14 cellular contexts compared by ENCODE assay signal in genomic region chr7:129907122-129907741, GRCh38. TPM values are rescaled to one million over a fixed set of nuclear protein-coding genes. Genes with fewer than 3 reads are reported as not detected.
A peak's percentile ranks its signal among the peaks of the same experiment; 100 is the strongest.
DNase-seq lines count a peak whose midpoint lies in the region; ATAC-seq and TF ChIP-seq lines count a peak whose summit lies in the region.
"Had no signal": no experiment of that assay in that cellular context is flagged by ENCODE, and none has a peak within 500 bp of the region (broad histone marks: within the 10 kb centered on the region; RNA-seq: fewer than 3 reads in every experiment).

No MANE protein-coding gene starts in this region.

- H3K9ac ChIP-seq in Karpas-422 (ENCODE audit: low read length): no peak overlapping the region

- peaks cover 19% of the 10 kb centered on the region for H3K4me1 Mint-ChIP-seq in activated naive CD8-positive, alpha-beta T cell treated with anti-CD3 and anti-CD28 coated beads, Interleukin-2, amount 10 ng/mL, durations not matched to agents 7 days and 5 days

- H3K79me2 ChIP-seq in Karpas-422 (ENCODE audit: low read length): peaks cover 55% of the 10 kb centered on the region

- POLR2A ChIA-PET in activated naive CD8-positive, alpha-beta T cell treated with anti-CD3 and anti-CD28 coated beads, Interleukin-2, amount 10 ng/mL, durations not matched to agents 7 days and 5 days (lab: Charles Lee): interaction anchor here (1.2 kb wide), 1 partner anchor 8 kb away, joined by 4 read pairs; no protein-coding TSS in a partner anchor

- H3K36me3 Mint-ChIP-seq in activated naive CD8-positive, alpha-beta T cell treated with anti-CD3 and anti-CD28 coated beads, Interleukin-2, amount 10 ng/mL, durations not matched to agents 7 days and 5 days: peaks cover 58% of the 10 kb centered on the region

- H3K27ac ChIP-seq in cardiac muscle cell (peak overlapping the region; percentile 25), transverse colon (peak overlapping the region; percentile 59 to 79 (median 74)), Karpas-422 (ENCODE audit: low read length) (no peak overlapping the region)
- H3K27ac ChIP-seq: PC-9 had no signal

- H3K27me3 ChIP-seq in cardiac muscle cell: no peaks in the 10 kb centered on the region
- no peaks in the 10 kb centered on the region for H3K27me3 ChIP-seq in transverse colon
- H3K27me3 ChIP-seq in Karpas-422 (ENCODE audit: low read length): no peaks in the 10 kb centered on the region

- H3K4me3 Mint-ChIP-seq in activated naive CD8-positive, alpha-beta T cell treated with anti-CD3 and anti-CD28 coated beads, Interleukin-2, amount 10 ng/mL, durations not matched to agents 7 days and 5 days: peak overlapping the region; percentile 27

- in situ Hi-C loops in transverse colon (cut with MboI; ENCODE audit: low pct_ligation_motif_present in 1 of 4, low pct_unique_long_range_greater_than_20kb in 1 of 4, low sequenced_read_pairs in 3 of 4): no loop called here

- no peak overlapping the region for H2AFZ ChIP-seq in Karpas-422 (ENCODE audit: low read length)
- H2AFZ ChIP-seq: PC-9 had no signal

- peaks cover 19% of the 10 kb centered on the region; the same call in 1 of the 2 replicates for H4K20me1 ChIP-seq in Karpas-422 (ENCODE audit: insufficient read depth, low read depth, low read length)

- no peak for TF ChIP-seq POLR2A in transverse colon (IDR thresholded peaks at IDR 0.05)

- peaks cover 2% of the 10 kb centered on the region for H3K27me3 Mint-ChIP-seq in activated naive CD8-positive, alpha-beta T cell treated with anti-CD3 and anti-CD28 coated beads, Interleukin-2, amount 10 ng/mL, durations not matched to agents 7 days and 5 days

- peak in 1 of 2 donors; percentile 47 for DNase-seq in cardiac muscle cell (ENCODE audit: low read depth in 1 of 2, low spot score in 1 of 2)
- no peak for DNase-seq in cardiac septum (ENCODE audit: low spot score)
- no peak for DNase-seq in activated naive CD8-positive, alpha-beta T cell treated with anti-CD3 and anti-CD28 coated beads, Interleukin-2, amount 10 ng/mL, durations not matched to agents 7 days and 5 days
- DNase-seq in mucosa of descending colon: no peak
- no peak for DNase-seq in transverse colon
- no peak for DNase-seq in Karpas-422
- DNase-seq in SKM-1 (lab: John Stamatoyannopoulos, UW; ENCODE audit: unreplicated experiment): no peak
- no peak for DNase-seq in GM03348 (ENCODE audit: low spot score)
- DNase-seq: DND-41; effector CD8-positive, alpha-beta T cell; NCI-H446; nucleus accumbens; PC-9; T-helper 9 cell had no signal

- intact Hi-C loops in cardiac septum (cut with DNase I) (no loop called here), mucosa of descending colon (cut with DNase I, micrococcal nuclease) (no loop called here), transverse colon (cut with DNase I; ENCODE audit: low total_unique reads) (no loop called here)

- no peaks in the 10 kb centered on the region for H3K9me2 ChIP-seq in Karpas-422 (replicated peaks; ENCODE audit: insufficient read depth, low read length)

- no peak overlapping the region for H3K4me3 ChIP-seq in cardiac muscle cell
- H3K4me3 ChIP-seq in mucosa of descending colon: no peak overlapping the region
- H3K4me3 ChIP-seq in transverse colon: no peak overlapping the region
- H3K4me3 ChIP-seq in Karpas-422 (ENCODE audit: low read length): no peak overlapping the region
- H3K4me3 ChIP-seq: PC-9 had no signal

- TF ChIP-seq CTCF in cardiac muscle cell (IDR thresholded peaks at IDR 0.05; ENCODE audit: low read depth, low read length) (no peak), mucosa of descending colon (IDR thresholded peaks at IDR 0.05) (no peak), transverse colon (IDR thresholded peaks at IDR 0.05) (no peak)

- H3K36me3 ChIP-seq in cardiac muscle cell (no peaks in the 10 kb centered on the region), mucosa of descending colon (ENCODE audit: low read depth) (no peaks in the 10 kb centered on the region), transverse colon (no peaks in the 10 kb centered on the region), Karpas-422 (ENCODE audit: insufficient read depth, low read length) (no peaks in the 10 kb centered on the region)

- no peak for TF ChIP-seq EP300 in transverse colon (IDR thresholded peaks at IDR 0.05; ENCODE audit: low read depth)

- H3K4me1 ChIP-seq in cardiac muscle cell (ENCODE audit: low read depth) (no peaks in the 10 kb centered on the region), mucosa of descending colon (ENCODE audit: low read depth) (peaks cover 13% of the 10 kb centered on the region), transverse colon (peaks cover 20 to 40% (median 24%) of the 10 kb centered on the region in 4 donors), Karpas-422 (ENCODE audit: low read length) (peaks cover 30% of the 10 kb centered on the region)

- ATAC-seq in activated naive CD8-positive, alpha-beta T cell treated with anti-CD3 and anti-CD28 coated beads, Interleukin-2, amount 10 ng/mL, durations not matched to agents 7 days and 5 days (ENCODE audit: low read depth): no peak
- ATAC-seq in mucosa of descending colon: peak; percentile 13

- no peak overlapping the region for H3K4me2 ChIP-seq in Karpas-422 (ENCODE audit: low read depth, low read length, poor library complexity, severe bottlenecking)
- H3K4me2 ChIP-seq: PC-9 had no signal

- 53 to 60% methylated on average over 11 of the region's 11 CpGs for WGBS in transverse colon (ENCODE audit: low coverage in 1 of 2), 2 donors

- no peak overlapping the region for H3K27ac Mint-ChIP-seq in activated naive CD8-positive, alpha-beta T cell treated with anti-CD3 and anti-CD28 coated beads, Interleukin-2, amount 10 ng/mL, durations not matched to agents 7 days and 5 days

- H3K9me3 ChIP-seq in cardiac muscle cell (ENCODE audit: low read depth): no peaks in the 10 kb centered on the region
- H3K9me3 ChIP-seq in mucosa of descending colon: no peaks in the 10 kb centered on the region
- no peaks in the 10 kb centered on the region for H3K9me3 ChIP-seq in transverse colon
- no peaks in the 10 kb centered on the region for H3K9me3 ChIP-seq in Karpas-422 (ENCODE audit: low read length)

- peaks cover 15% of the 10 kb centered on the region for H3K9me3 Mint-ChIP-seq in activated naive CD8-positive, alpha-beta T cell treated with anti-CD3 and anti-CD28 coated beads, Interleukin-2, amount 10 ng/mL, durations not matched to agents 7 days and 5 days

RNA-seq across cellular contexts. Expression of gene UBE2H, which starts 45.5 kb away (rescaled TPM):
- 172 and 409 TPM in 2 replicates for total RNA-seq in cardiac muscle cell
- 140 and 178 TPM in 2 replicates for polyA plus RNA-seq in cardiac muscle cell
- 228 TPM for total RNA-seq in cardiac septum
- 10 to 100 TPM; 35.6 to 42.1 TPM for total RNA-seq in activated naive CD8-positive, alpha-beta T cell treated with anti-CD3 and anti-CD28 coated beads, Interleukin-2, amount 10 ng/mL, durations not matched to agents 7 days and 5 days
- total RNA-seq in mucosa of descending colon: 10 to 100 TPM; 39.6 to 85.9 (median 40.0) TPM
- 100 to 1,000 TPM in 1 of 4 donors, 10 to 100 TPM in 3; 31.0 to 131 (median 53.3) TPM for total RNA-seq in transverse colon
- 34.7 and 37.3 TPM in 2 replicates for total RNA-seq in Karpas-422 (2014; rRNA removed; shearing (Covaris generic); ENCODE audit: low replicate concordance)
